Comparison of ENCODE assay signal across 15 cellular contexts in the genomic region with DNA sequence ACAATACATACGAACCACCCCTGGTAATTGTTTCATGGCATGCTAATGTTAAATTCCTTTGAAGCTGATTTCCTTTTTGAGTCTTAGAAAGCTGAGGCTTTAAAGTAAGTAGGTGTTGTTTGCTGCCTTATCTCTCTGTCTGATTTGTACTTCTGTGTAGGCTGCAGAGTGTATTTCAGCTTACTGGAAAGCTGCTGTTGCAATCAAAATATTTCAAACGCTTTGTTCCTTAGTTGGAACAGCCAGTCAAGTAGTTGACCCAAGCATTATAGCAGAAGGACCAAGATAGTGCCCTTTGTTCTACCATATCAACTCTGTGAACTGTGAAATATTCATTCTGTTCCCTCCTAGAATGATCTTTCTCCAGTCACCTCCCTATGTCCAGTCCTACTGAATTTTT. TPM values are rescaled to one million over a fixed set of nuclear protein-coding genes. Genes with fewer than 3 reads are reported as not detected.
DNase-seq lines count a peak whose midpoint lies in the region; ATAC-seq and TF ChIP-seq lines count a peak whose summit lies in the region.
"Had no signal": no experiment of that assay in that cellular context is flagged by ENCODE, and none has a peak within 500 bp of the region (broad histone marks: within the 10 kb centered on the region; RNA-seq: fewer than 3 reads in every experiment).

No MANE protein-coding gene starts in this region.

- peaks cover 40% of the 10 kb centered on the region for H3K4me1 Mint-ChIP-seq in Caco-2 (ENCODE audit: low read depth, unreplicated experiment)
- H3K4me1 Mint-ChIP-seq in activated T-cell treated with anti-CD3 and anti-CD28 coated beads, Interleukin-2, amount 50 U/mL, for 24 hours (ENCODE audit: low read depth), result peaks cover 19% of the 10 kb centered on the region

- H3F3A ChIP-seq in neural cell (ENCODE audit: insufficient read depth, low read length, poor library complexity, severe bottlenecking), result peaks cover 3% of the 10 kb centered on the region

- H3K9me3 ChIP-seq in Caco-2 (no peaks in the 10 kb centered on the region), RWPE2 (ENCODE audit: severe bottlenecking) (no peaks in the 10 kb centered on the region), neural cell (ENCODE audit: low read length) (no peaks in the 10 kb centered on the region)
- H3K9me3 ChIP-seq: tibial nerve had no signal

- H3K4me3 Mint-ChIP-seq in Caco-2 (ENCODE audit: unreplicated experiment), result peak overlapping the region; percentile 91
- H3K4me3 Mint-ChIP-seq in activated T-cell treated with anti-CD3 and anti-CD28 coated beads, Interleukin-2, amount 50 U/mL, for 24 hours, result no peak overlapping the region
- H3K4me3 Mint-ChIP-seq: immature natural killer cell had no signal

- BruUV-seq in Caco-2 (replicated peaks; lab: Mats Ljungman, UMichigan), result no TSS peak

- intact Hi-C loops in Caco-2 (cut with micrococcal nuclease; ENCODE audit: unreplicated experiment), result loop anchor here (1.0 to 5.0 kb wide), 8 partner anchors 8 to 1521 kb away; partner anchors contain the start of gene DNM1L

- no peak for TF ChIP-seq RAD21 in neural cell (conservative IDR thresholded peaks at IDR 0.05)

- H3K27me3 ChIP-seq in Caco-2 (replicated peaks; ENCODE audit: control insufficient read depth, insufficient read depth, low read length) (no peaks in the 10 kb centered on the region), RWPE2 (ENCODE audit: insufficient read depth, poor library complexity, severe bottlenecking) (no peaks in the 10 kb centered on the region), foreskin keratinocyte (no peaks in the 10 kb centered on the region), neural cell (ENCODE audit: insufficient read depth, low read depth, low read length) (peaks cover 17% of the 10 kb centered on the region)
- H3K27me3 ChIP-seq: tibial nerve had no signal

- no peaks in the 10 kb centered on the region for H4K20me1 ChIP-seq in neural cell (ENCODE audit: insufficient read depth)

- H3K4me1 ChIP-seq in Caco-2 (peaks cover 55% of the 10 kb centered on the region), RWPE2 (ENCODE audit: insufficient read depth, poor library complexity, severe bottlenecking) (peaks cover 63% of the 10 kb centered on the region), foreskin keratinocyte (peaks cover 49% of the 10 kb centered on the region)

- peak; percentile 68 to 84 for DNase-seq in Caco-2
- no peak for DNase-seq in RWPE2 (ENCODE audit: low spot score)
- no peak for DNase-seq in foreskin keratinocyte
- DNase-seq in NOMO-1 treated with dmso at 0.1 percent for 144 hours (lab: John Stamatoyannopoulos, UW; ENCODE audit: unreplicated experiment), result no peak
- DNase-seq in activated T-cell treated with anti-CD3 and anti-CD28 coated beads, Interleukin-2, amount 50 U/mL, for 24 hours, result no peak
- DNase-seq in activated CD8-positive, alpha-beta memory T cell treated with anti-CD3 and anti-CD28 coated beads, Interleukin-2, amount 50 U/mL, for 4 hours, result no peak
- DNase-seq: cortex of kidney; immature natural killer cell; NCI-H524; stimulated activated CD4-positive, alpha-beta T cell treated with anti-CD3 and anti-CD28 coated beads, Interleukin-12 subunit alpha, Interleukin-12 subunit beta, amount 100 ng/mL, for 4 hours had no signal

- ATAC-seq in RWPE2 (ENCODE audit: low read depth) (no peak), foreskin keratinocyte (no peak), HG03097 (IDR thresholded peaks at IDR 0.05; ENCODE audit: low FRiP score, unreplicated experiment) (no peak)
- ATAC-seq: activated naive CD4-positive, alpha-beta T cell treated with anti-CD3 and anti-CD28 coated beads, Interleukin-2, amount 50 U/mL, for 72 hours; K562 had no signal

- peak overlapping the region; percentile 31 for H3K4me2 ChIP-seq in neural cell (ENCODE audit: low read length)

- CTCF ChIA-PET in Caco-2 (lab: Charles Lee), result interaction anchor here (0.6 to 1.1 kb wide), 5 partner anchors 11 to 1153 kb away, joined by 3 to 6 read pairs (median 3); partner anchors contain the start of gene YARS2

- H3K27ac Mint-ChIP-seq in Caco-2 (ENCODE audit: unreplicated experiment), result peak overlapping the region; percentile 80
- H3K27ac Mint-ChIP-seq in activated T-cell treated with anti-CD3 and anti-CD28 coated beads, Interleukin-2, amount 50 U/mL, for 24 hours, result no peak overlapping the region
- H3K27ac Mint-ChIP-seq: activated naive CD4-positive, alpha-beta T cell treated with anti-CD3 and anti-CD28 coated beads, Interleukin-2, amount 50 U/mL, for 72 hours; immature natural killer cell had no signal

- H3K9ac ChIP-seq in neural cell (ENCODE audit: low read length), result no peak overlapping the region

- TF ChIP-seq CTCF in Caco-2 (IDR thresholded peaks at IDR 0.05; ENCODE audit: insufficient read depth in 1 of 2, low read depth in 1 of 2, low read length in 1 of 2, severe bottlenecking in 1 of 2, unreplicated experiment in 1 of 2) (no peak), RWPE2 (IDR thresholded peaks at IDR 0.05; ENCODE audit: poor library complexity, severe bottlenecking) (no peak), foreskin keratinocyte (conservative IDR thresholded peaks at IDR 0.05) (no peak), neural cell (IDR thresholded peaks at IDR 0.05; ENCODE audit: poor library complexity, severe bottlenecking) (no peak)

- H3K9me3 Mint-ChIP-seq in Caco-2 (ENCODE audit: unreplicated experiment), result no peaks in the 10 kb centered on the region
- H3K9me3 Mint-ChIP-seq in activated T-cell treated with anti-CD3 and anti-CD28 coated beads, Interleukin-2, amount 50 U/mL, for 24 hours, result no peaks in the 10 kb centered on the region
- H3K9me3 Mint-ChIP-seq: activated naive CD4-positive, alpha-beta T cell treated with anti-CD3 and anti-CD28 coated beads, Interleukin-2, amount 50 U/mL, for 72 hours; immature natural killer cell had no signal

- H3K36me3 Mint-ChIP-seq in Caco-2 (ENCODE audit: insufficient read depth, unreplicated experiment), result peaks cover 88% of the 10 kb centered on the region
- no peaks in the 10 kb centered on the region for H3K36me3 Mint-ChIP-seq in activated T-cell treated with anti-CD3 and anti-CD28 coated beads, Interleukin-2, amount 50 U/mL, for 24 hours (ENCODE audit: low read depth)
- H3K36me3 Mint-ChIP-seq: immature natural killer cell had no signal

- H3K36me3 ChIP-seq in Caco-2 (ENCODE audit: control insufficient read depth, insufficient read depth, low read length) (no peaks in the 10 kb centered on the region), RWPE2 (ENCODE audit: low read depth) (peaks cover 13% of the 10 kb centered on the region; the same call in 1 of the 2 replicates), neural cell (ENCODE audit: insufficient read depth, low read length) (no peaks in the 10 kb centered on the region)
- H3K36me3 ChIP-seq: tibial nerve had no signal

- no peaks in the 10 kb centered on the region for H3K79me2 ChIP-seq in neural cell (replicated peaks; ENCODE audit: insufficient read depth, low read length)

- no peak overlapping the region for H3K4me3 ChIP-seq in Caco-2 (ENCODE audit: low read depth, low read length)
- no peak overlapping the region for H3K4me3 ChIP-seq in RWPE2 (ENCODE audit: severe bottlenecking)
- H3K4me3 ChIP-seq in neural cell (ENCODE audit: low read length), result peak overlapping the region; percentile 42
- H3K4me3 ChIP-seq: K562, tibial nerve had no signal

- H3K27me3 Mint-ChIP-seq in Caco-2 (ENCODE audit: insufficient read depth, unreplicated experiment), result no peaks in the 10 kb centered on the region
- peaks cover 52% of the 10 kb centered on the region for H3K27me3 Mint-ChIP-seq in activated T-cell treated with anti-CD3 and anti-CD28 coated beads, Interleukin-2, amount 50 U/mL, for 24 hours

- POLR2A ChIA-PET in Caco-2 (lab: Charles Lee), result interaction anchor here (0.6 to 2.1 kb wide), 5 partner anchors 9 to 1101 kb away, joined by 5 to 18 read pairs (median 10); partner anchors contain the start of genes DNM1L and YARS2

- H2AFZ ChIP-seq in neural cell (ENCODE audit: low read depth, low read length), result no peak overlapping the region

- H3K27ac ChIP-seq in RWPE2 (ENCODE audit: poor library complexity, severe bottlenecking), result peak overlapping the region; percentile 95
- H3K27ac ChIP-seq in foreskin keratinocyte, result peak overlapping the region; percentile 80
- H3K27ac ChIP-seq in neural cell (ENCODE audit: low read length), result no peak overlapping the region

- H3K9me2 ChIP-seq in neural cell (ENCODE audit: insufficient read depth, low read length), result no peaks in the 10 kb centered on the region

- TF ChIP-seq EP300 in neural cell (conservative IDR thresholded peaks at IDR 0.05; ENCODE audit: poor library complexity, severe bottlenecking), result no peak

TF ChIP-seq in neural cell, 6 proteins besides CTCF, POLR2A, EP300 and RAD21 (continues in another document):
- TF ChIP-seq EZH2 (IDR thresholded peaks at IDR 0.05; ENCODE audit: borderline replicate concordance, insufficient read depth, low read length, poor library complexity, severe bottlenecking) (no peak), MXI1 (conservative IDR thresholded peaks at IDR 0.05; ENCODE audit: poor library complexity, severe bottlenecking) (no peak), SMC3 (conservative IDR thresholded peaks at IDR 0.05; ENCODE audit: poor library complexity) (no peak), POLR2AphosphoS5 (IDR thresholded peaks at IDR 0.05) (no peak)

RNA-seq across cellular contexts. Expression of gene PKP2, which starts 3.1 kb away (rescaled TPM):
- total RNA-seq in Caco-2 (2022), result 249 and 275 TPM in 2 replicates
- total RNA-seq in foreskin keratinocyte, result 76.0 and 84.4 TPM in 2 replicates
- polyA plus RNA-seq in foreskin keratinocyte, result 19.6 and 26.5 TPM in 2 replicates
- 3.8 and 4.0 TPM in 2 replicates for polyA plus RNA-seq in neural cell
- 9.3 and 11.3 TPM in 2 replicates for polyA minus RNA-seq in neural cell

Comparison
In these comparisons a context has a peak if more than half of its experiments do, and no peak if none do; other contexts are left out.
1. DNase-seq: peak in Caco-2 (2 of 2); none in RWPE2 (single experiment), foreskin keratinocyte (0 of 2), NOMO-1 treated with dmso at 0.1 percent for 144 hours (single experiment), activated T-cell treated with anti-CD3 and anti-CD28 coated beads, Interleukin-2, amount 50 U/mL, for 24 hours (single experiment) and activated CD8-positive, alpha-beta memory T cell treated with anti-CD3 and anti-CD28 coated beads, Interleukin-2, amount 50 U/mL, for 4 hours (single experiment).